18 cellular contexts compared by ENCODE assay signal in the genomic region with DNA sequence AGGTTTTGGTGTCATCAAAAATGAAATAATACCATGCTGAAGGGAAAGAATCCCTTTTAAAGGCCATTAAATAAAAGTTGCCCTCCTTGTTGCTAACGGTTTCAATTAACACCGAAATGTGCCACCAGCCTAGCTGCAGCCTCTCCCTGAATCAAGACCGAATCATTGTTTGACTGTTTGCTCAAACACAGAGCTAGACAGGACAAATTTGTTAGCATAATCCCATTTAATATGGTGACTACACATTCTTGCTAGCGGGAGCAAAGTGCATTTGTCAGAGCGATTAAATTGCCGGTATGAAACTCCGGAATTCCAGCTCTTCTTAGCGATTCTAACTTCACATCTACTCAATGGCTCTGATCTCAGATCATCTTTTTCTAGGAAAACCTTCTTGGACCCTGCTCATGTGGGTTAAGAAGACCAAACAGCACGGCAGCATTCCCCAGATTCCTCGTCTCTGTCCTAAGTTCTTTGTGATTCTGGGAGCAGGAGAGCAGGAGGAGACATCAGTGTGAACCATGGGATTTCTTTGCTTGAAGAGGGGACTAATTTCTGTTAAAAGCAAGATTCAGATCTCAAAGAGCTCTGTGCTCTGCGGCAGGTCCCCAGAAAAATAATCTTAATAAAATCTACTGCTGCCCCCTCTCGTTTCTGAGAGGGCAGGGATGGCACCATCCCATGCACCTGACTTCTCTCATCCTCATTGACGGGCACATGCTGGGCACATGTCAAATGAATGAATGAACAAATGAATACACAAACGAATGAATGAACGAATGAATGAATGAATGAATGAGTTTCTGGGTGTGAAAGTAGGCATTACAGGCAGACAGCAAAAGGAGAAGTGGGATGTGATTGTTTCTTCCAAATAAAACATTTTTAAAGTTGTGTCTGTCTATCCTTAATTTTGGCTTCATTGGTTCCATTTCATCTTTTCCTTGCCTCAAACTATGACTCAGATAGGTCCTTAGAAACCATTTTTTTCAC.
"Had no signal": no experiment of that assay in that cellular context is flagged by ENCODE, and none has a peak within 500 bp of the region (broad histone marks: within the 10 kb centered on the region; RNA-seq: fewer than 3 reads in every experiment).

No MANE protein-coding gene starts in this region.

- DNase-seq: activated CD4-positive, alpha-beta T cell treated with anti-CD3 and anti-CD28 coated beads, Interleukin-2, amount 50 U/mL, for 48 hours; activated CD8-positive, alpha-beta memory T cell treated with anti-CD3 and anti-CD28 coated beads, Interleukin-2, amount 10 ng/mL, durations not matched to agents 7 days and 5 days; activated effector memory CD4-positive, alpha-beta T cell treated with Interleukin-2 at 50 U/mL for 16 hours; activated T-cell treated with anti-CD3 and anti-CD28 coated beads, Interleukin-2, amount 50 U/mL, for 24 hours; caudate nucleus; colonic mucosa; effector CD4-positive, alpha-beta T cell; heart right ventricle; kidney; left ventricle myocardium inferior; mesenchymal stem cell; posterior cingulate gyrus; right cardiac atrium; stimulated activated CD4-positive, alpha-beta T cell treated with anti-CD3 and anti-CD28 coated beads, Interleukin-2, amount 100 ng/mL, for 24 hours; stimulated activated naive CD4-positive, alpha-beta T cell treated with Interleukin-2 at 50 U/mL for 16 hours; upper lobe of right lung had no signal

- H3K36me3 ChIP-seq: colonic mucosa, heart right ventricle, left ventricle myocardium inferior, upper lobe of right lung had no signal

- H3K4me3 ChIP-seq: colonic mucosa, heart right ventricle, left ventricle myocardium inferior, upper lobe of right lung had no signal

- H3K27me3 ChIP-seq: colonic mucosa, upper lobe of right lung had no signal

- H3K36me3 Mint-ChIP-seq: activated naive CD4-positive, alpha-beta T cell treated with anti-CD3 and anti-CD28 coated beads, Interleukin-2, amount 50 U/mL, for 24 hours had no signal

- ATAC-seq: activated CD4-positive, CD25-positive, alpha-beta regulatory T cell treated with anti-CD3 and anti-CD28 coated beads, Interleukin-2, amount 50 U/mL, for 24 hours; activated CD8-positive, alpha-beta memory T cell treated with anti-CD3 and anti-CD28 coated beads, Interleukin-2, amount 10 ng/mL, durations not matched to agents 7 days and 5 days; heart right ventricle; right cardiac atrium; upper lobe of right lung had no signal

- H3K27ac Mint-ChIP-seq: activated CD8-positive, alpha-beta memory T cell treated with anti-CD3 and anti-CD28 coated beads, Interleukin-2, amount 10 ng/mL, durations not matched to agents 7 days and 5 days; activated naive CD4-positive, alpha-beta T cell treated with anti-CD3 and anti-CD28 coated beads, Interleukin-2, amount 50 U/mL, for 24 hours; activated T-cell treated with anti-CD3 and anti-CD28 coated beads, Interleukin-2, amount 50 U/mL, for 24 hours had no signal

- H3K9me3 Mint-ChIP-seq: activated naive CD4-positive, alpha-beta T cell treated with anti-CD3 and anti-CD28 coated beads, Interleukin-2, amount 50 U/mL, for 24 hours; activated T-cell treated with anti-CD3 and anti-CD28 coated beads, Interleukin-2, amount 50 U/mL, for 24 hours had no signal

- H3K27me3 Mint-ChIP-seq: activated T-cell treated with anti-CD3 and anti-CD28 coated beads, Interleukin-2, amount 50 U/mL, for 24 hours had no signal

- H3K4me1 ChIP-seq: colonic mucosa, left ventricle myocardium inferior, upper lobe of right lung had no signal

- H3K4me3 Mint-ChIP-seq: activated CD8-positive, alpha-beta memory T cell treated with anti-CD3 and anti-CD28 coated beads, Interleukin-2, amount 10 ng/mL, durations not matched to agents 7 days and 5 days; activated naive CD4-positive, alpha-beta T cell treated with anti-CD3 and anti-CD28 coated beads, Interleukin-2, amount 50 U/mL, for 24 hours; activated T-cell treated with anti-CD3 and anti-CD28 coated beads, Interleukin-2, amount 50 U/mL, for 24 hours had no signal

- H3K9me3 ChIP-seq: colonic mucosa, upper lobe of right lung had no signal
